ENCODE assay signal across 19 cellular contexts in the genomic region with DNA sequence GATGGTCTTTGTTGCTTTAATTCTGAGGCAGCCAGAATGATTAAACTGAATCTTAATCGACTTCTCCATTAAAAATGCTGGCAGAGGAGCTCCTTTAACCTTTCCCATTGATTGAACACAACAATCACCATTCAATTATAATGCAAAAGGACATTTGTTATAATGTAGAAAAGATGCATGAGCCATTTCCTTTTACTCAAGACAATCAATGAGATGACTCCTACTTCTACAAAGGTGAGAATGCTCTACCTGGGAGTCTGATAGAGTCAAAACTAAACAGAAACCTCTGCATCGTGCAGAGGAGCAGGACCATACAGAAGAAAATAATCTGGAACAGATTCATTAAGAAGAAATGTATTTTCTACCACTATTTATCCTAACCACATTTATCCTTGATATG.
DNase-seq lines count a peak whose midpoint lies in the region; ATAC-seq, FAIRE-seq and TF ChIP-seq lines count a peak whose summit lies in the region.
"Had no signal": no experiment of that assay in that cellular context is flagged by ENCODE, and none has a peak within 500 bp of the region (broad histone marks: within the 10 kb centered on the region; RNA-seq: fewer than 3 reads in every experiment).

No MANE protein-coding gene starts in this region.

- H3K9me3 ChIP-seq in HUES64 (ENCODE audit: insufficient read depth, low read depth, low read length) = no peaks in the 10 kb centered on the region; the same call in 1 of the 2 replicates
- H3K9me3 ChIP-seq: A549 had no signal

- TF ChIP-seq CTCF in WTC11 (IDR thresholded peaks at IDR 0.05) = no peak
- no peak for TF ChIP-seq CTCF in nephron (IDR thresholded peaks at IDR 0.05; ENCODE audit: unreplicated experiment in 3 of 3)

- POLR2A ChIA-PET in WTC11 (lab: Charles Lee) = no interaction called here

- H3K4me3 Mint-ChIP-seq in WTC11 (peak overlapping the region; percentile 3), nephron (no peak overlapping the region)
- H3K4me3 Mint-ChIP-seq: CD4-positive, alpha-beta T cell; H9 had no signal

- H3K27ac ChIP-seq in HUES64 (ENCODE audit: low read depth, low read length) = peak overlapping the region; percentile 74
- H3K27ac ChIP-seq in caudate nucleus (ENCODE audit: low read depth, low read length) = no peak overlapping the region
- H3K27ac ChIP-seq: 22Rv1, A549, C4-2B had no signal

- H3K27me3 ChIP-seq in HUES64 (ENCODE audit: insufficient read depth, low read length) = no peaks in the 10 kb centered on the region

- H3K9ac ChIP-seq in HUES64 (ENCODE audit: low read depth, low read length) = peak overlapping the region; percentile 46; the same call in 1 of the 2 replicates

- H3K36me3 Mint-ChIP-seq in WTC11 (peaks cover 8% of the 10 kb centered on the region; the same call in 1 of the 2 replicates), nephron (ENCODE audit: low read depth) (no peaks in the 10 kb centered on the region)

- CTCF ChIA-PET in WTC11 (lab: Charles Lee) = no interaction called here

- H3K4me1 ChIP-seq in HUES64 (ENCODE audit: insufficient read depth, low read length) = peaks cover 45% of the 10 kb centered on the region
- H3K4me1 ChIP-seq: A549 had no signal

- peaks cover 51% of the 10 kb centered on the region for H3K4me1 Mint-ChIP-seq in WTC11
- H3K4me1 Mint-ChIP-seq in nephron = no peaks in the 10 kb centered on the region

- 67% methylated on average over 2 of the region's 2 CpGs for WGBS in HUES64

- H3K4me3 ChIP-seq in HUES64 (ENCODE audit: low read length) = peak overlapping the region; percentile 6; the same call in 1 of the 2 replicates
- H3K4me3 ChIP-seq: A549, K562 had no signal

- H3K36me3 ChIP-seq in HUES64 (ENCODE audit: insufficient read depth, low read length) = no peaks in the 10 kb centered on the region

- H3K9me3 Mint-ChIP-seq in WTC11 (peaks cover 10% of the 10 kb centered on the region), nephron (no peaks in the 10 kb centered on the region)
- H3K9me3 Mint-ChIP-seq: H9 had no signal

- no peak for FAIRE-seq in HTR-8/SVneo (lab: Jason Lieb, UNC)
- FAIRE-seq: A549, H1, K562 had no signal

- peak; percentile 60 for ATAC-seq in WTC11
- ATAC-seq: A549, K562 had no signal

- peak; percentile 15 for DNase-seq in COR-L47 (lab: John Stamatoyannopoulos, UW)
- no peak for DNase-seq in WTC11 (ENCODE audit: low spot score)
- DNase-seq in stimulated activated CD4-positive, alpha-beta T cell treated with anti-CD3 and anti-CD28 coated beads, Interleukin-2, amount 100 ng/mL, for 48 hours = no peak
- no peak for DNase-seq in UCSD-AML1 (lab: John Stamatoyannopoulos, UW; ENCODE audit: unreplicated experiment)
- DNase-seq in HTR-8/SVneo (ENCODE audit: insufficient read length, low spot score) = no peak
- no peak for DNase-seq in caudate nucleus (lab: John Stamatoyannopoulos, UW)
- DNase-seq: AML-193; CD4-positive, alpha-beta T cell; DMS79 treated with DMSO at 0.1 percent for 48 hours; GF-D8; H9; IMR-90 had no signal

- H3K27ac Mint-ChIP-seq in WTC11 (peak overlapping the region; percentile 70), nephron (peak overlapping the region; percentile 80 to 86 (median 81))
- H3K27ac Mint-ChIP-seq: CD4-positive, alpha-beta T cell had no signal

- H3K27me3 Mint-ChIP-seq in WTC11 (ENCODE audit: low read depth) = no peaks in the 10 kb centered on the region
- H3K27me3 Mint-ChIP-seq in nephron (ENCODE audit: low read depth) = no peaks in the 10 kb centered on the region
- H3K27me3 Mint-ChIP-seq: CD4-positive, alpha-beta T cell had no signal

TF ChIP-seq in WTC11, 78 proteins besides CTCF, POLR2A, EP300 and RAD21:
- no peak for TF ChIP-seq GRHL2 (CRISPR knock-in tag; IDR thresholded peaks at IDR 0.05; ENCODE audit: insufficient replicate concordance, severe bottlenecking)
- TF ChIP-seq TEAD1 (CRISPR knock-in tag; IDR thresholded peaks at IDR 0.05) = no peak
- TF ChIP-seq, protein P1, sequence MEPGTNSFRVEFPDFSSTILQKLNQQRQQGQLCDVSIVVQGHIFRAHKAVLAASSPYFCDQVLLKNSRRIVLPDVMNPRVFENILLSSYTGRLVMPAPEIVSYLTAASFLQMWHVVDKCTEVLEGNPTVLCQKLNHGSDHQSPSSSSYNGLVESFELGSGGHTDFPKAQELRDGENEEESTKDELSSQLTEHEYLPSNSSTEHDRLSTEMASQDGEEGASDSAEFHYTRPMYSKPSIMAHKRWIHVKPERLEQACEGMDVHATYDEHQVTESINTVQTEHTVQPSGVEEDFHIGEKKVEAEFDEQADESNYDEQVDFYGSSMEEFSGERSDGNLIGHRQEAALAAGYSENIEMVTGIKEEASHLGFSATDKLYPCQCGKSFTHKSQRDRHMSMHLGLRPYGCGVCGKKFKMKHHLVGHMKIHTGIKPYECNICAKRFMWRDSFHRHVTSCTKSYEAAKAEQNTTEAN (CRISPR knock-in tag; IDR thresholded peaks at IDR 0.05) = no peak
- TF ChIP-seq NR3C1 (CRISPR knock-in tag; conservative IDR thresholded peaks at IDR 0.05; ENCODE audit: low read depth) = no peak
- TF ChIP-seq ZNF512 (CRISPR knock-in tag; IDR thresholded peaks at IDR 0.05; ENCODE audit: borderline replicate concordance) = no peak
- TF ChIP-seq SOX15 (CRISPR knock-in tag; IDR thresholded peaks at IDR 0.05) = no peak
- TF ChIP-seq GABPB1 (CRISPR knock-in tag; IDR thresholded peaks at IDR 0.05) = no peak
